11 cellular contexts compared by ENCODE assay signal in the genomic region with DNA sequence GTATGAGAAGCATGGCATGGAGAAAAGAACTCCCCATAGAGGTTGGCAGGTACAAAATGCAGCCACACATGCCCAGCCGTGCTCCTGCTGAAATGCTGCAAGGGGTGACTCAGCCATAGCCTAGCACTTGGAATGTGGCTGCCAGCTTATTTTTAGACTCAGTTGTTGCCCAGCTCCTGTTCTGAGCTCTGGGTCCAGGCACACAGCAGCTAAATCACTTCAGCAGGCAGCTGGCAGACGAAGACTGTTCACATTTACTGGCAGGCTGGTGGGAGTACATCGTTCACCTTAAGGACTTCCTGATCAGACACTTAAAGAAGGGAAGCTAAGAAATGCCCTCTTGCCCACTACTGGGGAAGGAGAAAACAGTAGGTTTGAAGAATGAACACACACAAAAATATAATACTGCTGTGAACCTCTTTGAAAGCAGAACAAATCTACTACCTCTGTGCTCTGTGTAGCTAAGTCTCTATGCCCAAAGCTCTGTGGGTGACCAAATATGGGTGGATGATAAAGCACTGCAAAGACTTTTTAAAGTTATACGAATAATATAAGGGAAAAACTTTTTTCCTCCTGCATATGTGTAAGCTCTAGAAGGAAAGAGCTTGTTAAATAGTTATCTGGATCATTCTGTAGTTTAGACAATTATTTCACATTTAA.
DNase-seq lines count a peak whose midpoint lies in the region; ATAC-seq and TF ChIP-seq lines count a peak whose summit lies in the region.
"Had no signal": no experiment of that assay in that cellular context is flagged by ENCODE, and none has a peak within 500 bp of the region (broad histone marks: within the 10 kb centered on the region; RNA-seq: fewer than 3 reads in every experiment).

No MANE protein-coding gene starts in this region.

- no peaks in the 10 kb centered on the region for H3K9me3 ChIP-seq in gastroesophageal sphincter

- peak overlapping the region in 1 of 2 donors; percentile 14 for H3K4me3 ChIP-seq in gastroesophageal sphincter

- H3K9me3 Mint-ChIP-seq in activated T-cell treated with anti-CD3 and anti-CD28 coated beads, Interleukin-2, amount 50 U/mL, for 4 hours: no peaks in the 10 kb centered on the region

- H3K4me3 Mint-ChIP-seq in activated T-cell treated with anti-CD3 and anti-CD28 coated beads, Interleukin-2, amount 50 U/mL, for 4 hours: no peak overlapping the region
- H3K4me3 Mint-ChIP-seq: activated CD8-positive, alpha-beta T cell treated with anti-CD3 and anti-CD28 coated beads, Interleukin-2, amount 10 ng/mL, durations not matched to agents 7 days and 5 days had no signal

- no peak for TF ChIP-seq EP300 in gastroesophageal sphincter (IDR thresholded peaks at IDR 0.05)

- 21 to 33% methylated on average over 2 to 3 of the region's 4 CpGs for WGBS in gastroesophageal sphincter (ENCODE audit: low coverage in 1 of 2), 2 donors

- H3K4me1 ChIP-seq in gastroesophageal sphincter: peaks cover 0 to 25% (median 0%) of the 10 kb centered on the region in 3 donors

- peak; percentile 91 for ATAC-seq in gastroesophageal sphincter
- ATAC-seq in HG02885 (IDR thresholded peaks at IDR 0.05; ENCODE audit: poor library complexity, unreplicated experiment): no peak
- no peak for ATAC-seq in GM21619 (IDR thresholded peaks at IDR 0.05; ENCODE audit: unreplicated experiment)
- no peak for ATAC-seq in activated T-cell treated with anti-CD3 and anti-CD28 coated beads, Interleukin-2, amount 50 U/mL, for 4 hours
- ATAC-seq: activated CD8-positive, alpha-beta T cell treated with anti-CD3 and anti-CD28 coated beads, Interleukin-2, amount 10 ng/mL, durations not matched to agents 7 days and 5 days had no signal

- DNase-seq in EL: peak; percentile 68
- DNase-seq in RPMI7951 (ENCODE audit: low read depth): peak; percentile 22
- DNase-seq in pons (ENCODE audit: low spot score): peak; percentile 31
- no peak for DNase-seq in NOMO-1 (lab: John Stamatoyannopoulos, UW; ENCODE audit: unreplicated experiment in 2 of 2)
- no peak for DNase-seq in activated T-cell treated with anti-CD3 and anti-CD28 coated beads, Interleukin-2, amount 50 U/mL, for 4 hours
- DNase-seq: activated CD8-positive, alpha-beta T cell treated with anti-CD3 and anti-CD28 coated beads, Interleukin-2, amount 10 ng/mL, durations not matched to agents 7 days and 5 days; DMS53; SHP77 treated with DMSO at 0.1 percent for 48 hours had no signal

- no peak for TF ChIP-seq POLR2A in gastroesophageal sphincter (IDR thresholded peaks at IDR 0.05)

- peak overlapping the region; percentile 59 to 82 (median 72) for H3K27ac ChIP-seq in gastroesophageal sphincter

- TF ChIP-seq CTCF in gastroesophageal sphincter (IDR thresholded peaks at IDR 0.05): no peak

- H3K36me3 Mint-ChIP-seq in activated T-cell treated with anti-CD3 and anti-CD28 coated beads, Interleukin-2, amount 50 U/mL, for 4 hours (ENCODE audit: insufficient read depth): no peaks in the 10 kb centered on the region

- H3K4me1 Mint-ChIP-seq in activated T-cell treated with anti-CD3 and anti-CD28 coated beads, Interleukin-2, amount 50 U/mL, for 4 hours (ENCODE audit: low read depth): no peaks in the 10 kb centered on the region

- no peaks in the 10 kb centered on the region for H3K27me3 Mint-ChIP-seq in activated T-cell treated with anti-CD3 and anti-CD28 coated beads, Interleukin-2, amount 50 U/mL, for 4 hours (ENCODE audit: low read depth)

- no peaks in the 10 kb centered on the region for H3K36me3 ChIP-seq in gastroesophageal sphincter

- H3K27me3 ChIP-seq in gastroesophageal sphincter: no peaks in the 10 kb centered on the region

Comparison
In these comparisons a context has a peak if more than half of its experiments do, and no peak if none do; other contexts are left out.
1. DNase-seq: peak in EL (single experiment), RPMI7951 (single experiment) and pons (single experiment); none in NOMO-1 (0 of 2) and activated T-cell treated with anti-CD3 and anti-CD28 coated beads, Interleukin-2, amount 50 U/mL, for 4 hours (single experiment).